ENCODE assay signal across 19 cellular contexts in genomic region chr12:5688226-5688625, GRCh38.
A peak's percentile ranks its signal among the peaks of the same experiment; 100 is the strongest.
DNase-seq lines count a peak whose midpoint lies in the region; ATAC-seq and TF ChIP-seq lines count a peak whose summit lies in the region.
"Had no signal": no experiment of that assay in that cellular context is flagged by ENCODE, and none has a peak within 500 bp of the region (broad histone marks: within the 10 kb centered on the region; RNA-seq: fewer than 3 reads in every experiment).

No MANE protein-coding gene starts in this region.

- H3K36me3 ChIP-seq in SJCRH30 (no peaks in the 10 kb centered on the region), endodermal cell (ENCODE audit: control insufficient read depth, insufficient read depth, low read length) (no peaks in the 10 kb centered on the region), suprapubic skin (no peaks in the 10 kb centered on the region)
- H3K36me3 ChIP-seq: BLaER1, HAP-1 had no signal

- peaks cover 91% of the 10 kb centered on the region for H3K27me3 Mint-ChIP-seq in endodermal cell (ENCODE audit: insufficient read depth)
- H3K27me3 Mint-ChIP-seq: B cell; CD4-positive, CD25-positive, alpha-beta regulatory T cell had no signal

- DNase-seq in D341Med (ENCODE audit: low spot score) (peak; percentile 69), NCI-H524 treated with DMSO at 0.1 percent for 48 hours (lab: John Stamatoyannopoulos, UW) (peak; percentile 58), SJCRH30 (peak; percentile 57 to 71), endodermal cell (no peak), suprapubic skin (ENCODE audit: low spot score in 2 of 2) (no peak), left colon (no peak)
- DNase-seq: CD4-positive, CD25-positive, alpha-beta regulatory T cell; CD8-positive, alpha-beta T cell; DMS153; DND-41; GOT3; HFFc6 had no signal

- H3K4me3 Mint-ChIP-seq in endodermal cell, result no peak overlapping the region
- H3K4me3 Mint-ChIP-seq: B cell; CD4-positive, CD25-positive, alpha-beta regulatory T cell; CD8-positive, alpha-beta T cell; HFFc6 had no signal

- ATAC-seq in GM18907 (IDR thresholded peaks at IDR 0.05; ENCODE audit: unreplicated experiment) (no peak), GM18868 (IDR thresholded peaks at IDR 0.05; ENCODE audit: unreplicated experiment) (no peak), left colon (no peak)
- ATAC-seq: CD8-positive, alpha-beta T cell had no signal

- TF ChIP-seq CTCF in endodermal cell (conservative IDR thresholded peaks at IDR 0.05) (peak; percentile 17), suprapubic skin (IDR thresholded peaks at IDR 0.05) (no peak)

- no peak overlapping the region for H3K4me3 ChIP-seq in SJCRH30
- H3K4me3 ChIP-seq in endodermal cell (ENCODE audit: low read length), result no peak overlapping the region
- H3K4me3 ChIP-seq in suprapubic skin, result no peak overlapping the region
- H3K4me3 ChIP-seq: BLaER1, HAP-1 had no signal

- H3K9me3 ChIP-seq in SJCRH30 (replicated peaks) (no peaks in the 10 kb centered on the region), endodermal cell (ENCODE audit: control insufficient read depth, low read length) (peaks cover 13% of the 10 kb centered on the region), suprapubic skin (no peaks in the 10 kb centered on the region)
- H3K9me3 ChIP-seq: BLaER1, HAP-1 had no signal

- no peak for TF ChIP-seq EP300 in suprapubic skin (IDR thresholded peaks at IDR 0.05)

- H3K4me1 ChIP-seq in SJCRH30 (peaks cover 11% of the 10 kb centered on the region; the same call in 1 of the 2 replicates), endodermal cell (ENCODE audit: control insufficient read depth, insufficient read depth, low read length) (peaks cover 7% of the 10 kb centered on the region), suprapubic skin (no peaks in the 10 kb centered on the region)
- H3K4me1 ChIP-seq: BLaER1, HAP-1 had no signal

- H3K4me1 Mint-ChIP-seq in endodermal cell, result peaks cover 25% of the 10 kb centered on the region
- H3K4me1 Mint-ChIP-seq: B cell had no signal

- H3K27ac ChIP-seq in SJCRH30 (peak overlapping the region; percentile 56), endodermal cell (ENCODE audit: low read depth, low read length) (no peak overlapping the region), suprapubic skin (no peak overlapping the region)
- H3K27ac ChIP-seq: 22Rv1, BLaER1, C4-2B had no signal

- WGBS in endodermal cell (ENCODE audit: insufficient coverage in 1 of 2, insufficient read length in 1 of 2), 2 experiments, result 78% methylated on average over 2 of the region's 2 CpGs; no CpG with 5 or more reads in 1 of the 2 experiments
- 92% methylated on average over 2 of the region's 2 CpGs for WGBS in suprapubic skin

- peaks cover 10% of the 10 kb centered on the region for H3K36me3 Mint-ChIP-seq in endodermal cell (ENCODE audit: low read depth)
- H3K36me3 Mint-ChIP-seq: CD4-positive, CD25-positive, alpha-beta regulatory T cell; CD8-positive, alpha-beta T cell had no signal

- H3K27me3 ChIP-seq in SJCRH30 (no peaks in the 10 kb centered on the region), endodermal cell (ENCODE audit: control insufficient read depth, insufficient read depth, low read length, poor library complexity, severe bottlenecking) (peaks cover 100% of the 10 kb centered on the region), suprapubic skin (peaks cover 2% of the 10 kb centered on the region)
- H3K27me3 ChIP-seq: BLaER1 had no signal

- intact Hi-C loops in left colon (cut with DNase I, micrococcal nuclease), result no loop called here

- no peak for TF ChIP-seq POLR2A in suprapubic skin (IDR thresholded peaks at IDR 0.05)

- no peak overlapping the region for H3K27ac Mint-ChIP-seq in endodermal cell
- H3K27ac Mint-ChIP-seq: B cell; CD8-positive, alpha-beta T cell; HFFc6 had no signal

- no peak overlapping the region for H3K9ac ChIP-seq in endodermal cell (ENCODE audit: extremely low read depth, low read length, poor library complexity, severe bottlenecking)
- H3K9ac ChIP-seq: BLaER1 had no signal

- peaks cover 1% of the 10 kb centered on the region for H3K9me3 Mint-ChIP-seq in endodermal cell
- H3K9me3 Mint-ChIP-seq: CD8-positive, alpha-beta T cell; HFFc6 had no signal

Comparison
In these comparisons a context has a peak if more than half of its experiments do, and no peak if none do; other contexts are left out.
1. DNase-seq: peak in D341Med (single experiment), NCI-H524 treated with DMSO at 0.1 percent for 48 hours (single experiment) and SJCRH30 (2 of 2); none in endodermal cell (single experiment), suprapubic skin (0 of 2) and left colon (0 of 2).